ENCODE assay signal across 1 cellular context in the genomic region with DNA sequence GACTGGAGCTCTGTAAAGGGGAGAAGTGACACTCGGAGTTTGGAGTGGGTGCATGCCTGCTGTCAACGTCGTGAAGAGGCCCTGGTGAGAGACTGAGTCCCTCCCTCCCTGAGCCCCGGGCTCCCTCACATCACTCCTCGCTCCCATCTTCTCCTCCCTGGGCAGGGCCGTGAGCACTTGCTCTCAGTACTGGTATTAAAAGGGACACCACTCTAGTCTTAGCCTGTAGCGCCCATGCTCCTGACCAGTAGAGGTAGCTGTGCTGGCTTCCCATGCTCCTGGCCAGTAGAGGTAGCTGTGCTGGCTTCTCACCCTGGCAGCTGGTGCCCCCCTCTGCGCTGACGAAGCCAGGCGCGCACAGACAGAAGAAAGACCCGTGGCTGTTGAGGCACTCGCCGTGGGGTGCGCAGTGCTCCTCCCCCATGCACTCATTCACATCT.
TF ChIP-seq lines count a peak whose summit lies in the region.

No MANE protein-coding gene starts in this region.

TF ChIP-seq in endothelial cell of umbilical vein, 7 proteins besides CTCF, POLR2A, EP300 and RAD21:
- TF ChIP-seq FOS (IDR thresholded peaks at IDR 0.05; ENCODE audit: borderline replicate concordance, insufficient read depth, low read length) (no peak), GATA2 (IDR thresholded peaks at IDR 0.05; ENCODE audit: insufficient read depth, insufficient read length, low read depth, low read length) (no peak)
